In genomic region chr18:62420151-62420512, GRCh38 we compare ENCODE assay signal across 1 cellular context.
TF ChIP-seq lines count a peak whose summit lies in the region.

No MANE protein-coding gene starts in this region.

TF ChIP-seq in HepG2, 621 proteins besides CTCF, POLR2A, EP300 and RAD21 (continued from another document and continues in another):
- no peak for TF ChIP-seq ZBTB10 (CRISPR knock-in tag; IDR thresholded peaks at IDR 0.05; ENCODE audit: borderline replicate concordance)
- no peak for TF ChIP-seq E2F5 (CRISPR knock-in tag; conservative IDR thresholded peaks at IDR 0.05)
- no peak for TF ChIP-seq TAF1 (CRISPR knock-in tag; IDR thresholded peaks at IDR 0.05)
- no peak for TF ChIP-seq ARNTL (CRISPR knock-in tag; IDR thresholded peaks at IDR 0.05)
- 0 out of 2 replicates have a peak, but pooled peaks have one; percentile 40 for TF ChIP-seq POGK (CRISPR knock-in tag; conservative IDR thresholded peaks at IDR 0.05)
- TF ChIP-seq TBP (CRISPR knock-in tag; IDR thresholded peaks at IDR 0.05), result no peak
- peak; percentile 73; the same call in 1 of the 2 replicates for TF ChIP-seq NCOR1 (IDR thresholded peaks at IDR 0.05; ENCODE audit: borderline replicate concordance, low read length)
- no peak for TF ChIP-seq MAZ (IDR thresholded peaks at IDR 0.05; ENCODE audit: borderline replicate concordance, low read depth, low read length)
- TF ChIP-seq MAZ (CRISPR knock-in tag; IDR thresholded peaks at IDR 0.05; ENCODE audit: low read depth), result no peak
- no peak for TF ChIP-seq FOXP4 (CRISPR knock-in tag; IDR thresholded peaks at IDR 0.05)
- TF ChIP-seq JUND (CRISPR knock-in tag; IDR thresholded peaks at IDR 0.05), result peak; percentile 53; the same call in 1 of the 2 replicates
- no peak for TF ChIP-seq RFXAP (CRISPR knock-in tag; IDR thresholded peaks at IDR 0.05; ENCODE audit: borderline replicate concordance)
- no peak for TF ChIP-seq SP4 (CRISPR knock-in tag; IDR thresholded peaks at IDR 0.05)
- TF ChIP-seq ZNF333 (CRISPR knock-in tag; IDR thresholded peaks at IDR 0.05; ENCODE audit: borderline replicate concordance), result no peak
- no peak for TF ChIP-seq ZNF282 (IDR thresholded peaks at IDR 0.05; ENCODE audit: partially characterized antibody)
- TF ChIP-seq ZNF792 (CRISPR knock-in tag; IDR thresholded peaks at IDR 0.05), result no peak
- TF ChIP-seq NBN (conservative IDR thresholded peaks at IDR 0.05), result no peak
- peak; percentile 42; the same call in 1 of the 2 replicates for TF ChIP-seq FOXA3 (CRISPR knock-in tag; IDR thresholded peaks at IDR 0.05)
- no peak for TF ChIP-seq PATZ1 (CRISPR knock-in tag; IDR thresholded peaks at IDR 0.05)
- no peak for TF ChIP-seq ATF1 (CRISPR knock-in tag; IDR thresholded peaks at IDR 0.05)
- peak; percentile 36; the same call in 1 of the 2 replicates for TF ChIP-seq PAXIP1 (CRISPR knock-in tag; conservative IDR thresholded peaks at IDR 0.05)
- TF ChIP-seq ATF5 (CRISPR knock-in tag; IDR thresholded peaks at IDR 0.05; ENCODE audit: low read depth), result no peak
- TF ChIP-seq ZNF432 (CRISPR knock-in tag; IDR thresholded peaks at IDR 0.05; ENCODE audit: borderline replicate concordance), result no peak
- no peak for TF ChIP-seq KDM3A (CRISPR knock-in tag; IDR thresholded peaks at IDR 0.05; ENCODE audit: low read depth)
- TF ChIP-seq PCBP2 (optimal IDR thresholded peaks at IDR 0.05; ENCODE audit: low read depth, low read length, poor library complexity, severe bottlenecking), result no peak
- no peak for TF ChIP-seq ZNF256 (CRISPR knock-in tag; conservative IDR thresholded peaks at IDR 0.05)
- TF ChIP-seq ATF4 (CRISPR knock-in tag; IDR thresholded peaks at IDR 0.05), result no peak
- TF ChIP-seq CHD4 (IDR thresholded peaks at IDR 0.05; ENCODE audit: borderline replicate concordance, low read length), result no peak
- TF ChIP-seq ZNF691 (CRISPR knock-in tag; IDR thresholded peaks at IDR 0.05; ENCODE audit: borderline replicate concordance, low read depth), result no peak
- TF ChIP-seq ZFX (CRISPR knock-in tag; IDR thresholded peaks at IDR 0.05; ENCODE audit: low read depth), result no peak
- TF ChIP-seq ZNF44 (CRISPR knock-in tag; IDR thresholded peaks at IDR 0.05), result no peak
- no peak for TF ChIP-seq MTA3 (CRISPR knock-in tag; IDR thresholded peaks at IDR 0.05)
- no peak for TF ChIP-seq ELF1 (CRISPR knock-in tag; IDR thresholded peaks at IDR 0.05)
- TF ChIP-seq ZNF513 (CRISPR knock-in tag; conservative IDR thresholded peaks at IDR 0.05), result no peak
- no peak for TF ChIP-seq HDAC6 (IDR thresholded peaks at IDR 0.05; ENCODE audit: low read depth, low read length)
- no peak for TF ChIP-seq SP1 (IDR thresholded peaks at IDR 0.05)
- TF ChIP-seq SP1 (CRISPR knock-in tag; IDR thresholded peaks at IDR 0.05), result 0 out of 2 replicates have a peak, but pooled peaks have one; percentile 41
- TF ChIP-seq SAP130 (CRISPR knock-in tag; IDR thresholded peaks at IDR 0.05; ENCODE audit: low read depth), result no peak; the same call in none of the 2 replicates
- no peak; the same call in 1 of the 2 replicates for TF ChIP-seq MED1 (CRISPR knock-in tag; IDR thresholded peaks at IDR 0.05)
- no peak for TF ChIP-seq ZNF816 (CRISPR knock-in tag; IDR thresholded peaks at IDR 0.05; ENCODE audit: borderline replicate concordance)
- 0 out of 2 replicates have a peak, but pooled peaks have one; percentile 42 for TF ChIP-seq ZNF670 (CRISPR knock-in tag; IDR thresholded peaks at IDR 0.05; ENCODE audit: borderline replicate concordance)
- no peak for TF ChIP-seq ZNF34 (CRISPR knock-in tag; IDR thresholded peaks at IDR 0.05; ENCODE audit: borderline replicate concordance)
